Comparison of ENCODE assay signal across 23 cellular contexts in the genomic region with DNA sequence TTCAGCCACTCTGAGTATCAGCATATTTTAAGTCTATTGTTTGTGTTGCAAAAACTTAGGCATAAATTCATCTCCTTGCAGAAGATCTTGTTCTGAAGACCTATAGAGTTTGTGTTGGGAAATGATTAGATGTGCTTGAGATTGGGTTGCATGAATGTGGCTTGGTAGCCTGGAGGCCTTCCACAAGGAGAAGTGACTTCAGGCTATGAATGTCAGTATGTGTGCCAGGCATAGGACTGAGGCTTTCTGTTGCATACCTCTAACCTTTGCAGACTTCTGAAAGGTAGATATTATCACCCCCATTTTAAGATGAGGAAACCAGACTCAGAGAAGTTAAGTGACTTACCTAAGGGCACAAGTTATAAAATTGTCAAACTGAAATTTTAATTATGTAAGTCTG.
DNase-seq lines count a peak whose midpoint lies in the region; FAIRE-seq and TF ChIP-seq lines count a peak whose summit lies in the region.
"Had no signal": no experiment of that assay in that cellular context is flagged by ENCODE, and none has a peak within 500 bp of the region (broad histone marks: within the 10 kb centered on the region; RNA-seq: fewer than 3 reads in every experiment).

No MANE protein-coding gene starts in this region.

- no peak overlapping the region for H2AK5ac ChIP-seq in trophoblast cell (ENCODE audit: low read length)

- H3K14ac ChIP-seq in trophoblast cell (ENCODE audit: low read length) = no peak overlapping the region

- no peak overlapping the region for H4K91ac ChIP-seq in trophoblast cell (ENCODE audit: low read depth, low read length)

- H4K12ac ChIP-seq in trophoblast cell (ENCODE audit: low read depth, low read length) = no peak overlapping the region

- no peak overlapping the region for H2BK5ac ChIP-seq in trophoblast cell (ENCODE audit: low read depth, low read length, poor library complexity)

- no peak overlapping the region for H3K4me2 ChIP-seq in trophoblast cell (ENCODE audit: low read length)
- H3K4me2 ChIP-seq: A549; BLaER1 treated with 17β-estradiol and CSF1 and Interleukin-3, amounts not matched to agents 10 nM and 100 nM had no signal

- H3K9me3 ChIP-seq in WERI-Rb-1 (ENCODE audit: severe bottlenecking) (no peaks in the 10 kb centered on the region), trophoblast cell (ENCODE audit: insufficient read depth, low read depth, low read length) (no peaks in the 10 kb centered on the region)
- H3K9me3 ChIP-seq: A549, Caco-2 had no signal

- no peak overlapping the region for H2AFZ ChIP-seq in trophoblast cell (ENCODE audit: insufficient read depth, low read length, poor library complexity)

- no peak for DNase-seq in D721Med (ENCODE audit: insufficient read length, low spot score)
- DNase-seq in WERI-Rb-1 = no peak
- DNase-seq in trophoblast cell = peak; percentile 63 to 90
- DNase-seq in stimulated activated naive CD4-positive, alpha-beta T cell (lab: John Stamatoyannopoulos, UW) = no peak
- DNase-seq in NCI-H1436 (lab: John Stamatoyannopoulos, UW) = no peak
- DNase-seq: AML-193; Caco-2; Calu3; CD4-positive, alpha-beta T cell; CD8-positive, alpha-beta T cell; DMS 273 treated with DMSO at 0.1 percent for 48 hours; DMS153; DMS53; DMS79; DND-41; EL; GDM1 had no signal

- no peaks in the 10 kb centered on the region for H3K79me1 ChIP-seq in trophoblast cell (ENCODE audit: low read length)

- no peak overlapping the region for H2BK120ac ChIP-seq in trophoblast cell (ENCODE audit: insufficient read depth, low read length, poor library complexity)

- no peak overlapping the region for H2BK12ac ChIP-seq in trophoblast cell (ENCODE audit: low read length)

- no peak for TF ChIP-seq CTCF in D721Med (IDR thresholded peaks at IDR 0.05; ENCODE audit: insufficient read depth, missing control alignments)
- no peak for TF ChIP-seq CTCF in WERI-Rb-1 (IDR thresholded peaks at IDR 0.05; ENCODE audit: low read depth, low read length)

- H3K79me2 ChIP-seq in trophoblast cell (ENCODE audit: control insufficient read depth, insufficient read depth, low read length, poor library complexity) = no peaks in the 10 kb centered on the region

- H3K18ac ChIP-seq in trophoblast cell (ENCODE audit: low read length) = no peak overlapping the region

- H3K27me3 ChIP-seq in WERI-Rb-1 (ENCODE audit: insufficient read depth, low read depth, severe bottlenecking) (no peaks in the 10 kb centered on the region), trophoblast cell (ENCODE audit: insufficient read depth, low read length) (no peaks in the 10 kb centered on the region)
- H3K27me3 ChIP-seq: BLaER1 treated with 17β-estradiol and CSF1 and Interleukin-3, amounts not matched to agents 10 nM and 100 nM had no signal

- no peak overlapping the region for H4K8ac ChIP-seq in trophoblast cell (ENCODE audit: low read depth, low read length)

- H3K27ac ChIP-seq in WERI-Rb-1 = peak overlapping the region; percentile 76; the same call in 1 of the 2 replicates
- H3K27ac ChIP-seq in trophoblast cell (ENCODE audit: low read depth, low read length) = no peak overlapping the region
- H3K27ac ChIP-seq: 22Rv1; A549; BLaER1 treated with 17β-estradiol and CSF1 and Interleukin-3, amounts not matched to agents 10 nM and 100 nM; C4-2B had no signal

- peak; percentile 73 for FAIRE-seq in D721Med (lab: Jason Lieb, UNC)
- FAIRE-seq: A549, GM12891, GM19239 had no signal

- no peak overlapping the region for H3K9ac ChIP-seq in trophoblast cell (ENCODE audit: low read length)
- H3K9ac ChIP-seq: BLaER1 treated with 17β-estradiol and CSF1 and Interleukin-3, amounts not matched to agents 10 nM and 100 nM had no signal

- no peak overlapping the region for H3K4ac ChIP-seq in trophoblast cell (ENCODE audit: low read depth, low read length)

- H3K23ac ChIP-seq in trophoblast cell (ENCODE audit: low read length) = no peak overlapping the region

- H3K4me1 ChIP-seq in trophoblast cell (ENCODE audit: control insufficient read depth in 1 of 2, insufficient read depth in 2 of 2, low read length in 2 of 2) = peaks cover 0 to 2% of the 10 kb centered on the region in 2 experiments
- H3K4me1 ChIP-seq: A549; BLaER1 treated with 17β-estradiol and CSF1 and Interleukin-3, amounts not matched to agents 10 nM and 100 nM; Caco-2 had no signal

- no peaks in the 10 kb centered on the region for H3K36me3 ChIP-seq in WERI-Rb-1
- H3K36me3 ChIP-seq in trophoblast cell (ENCODE audit: control insufficient read depth in 1 of 2, insufficient read depth in 2 of 2, low read length in 2 of 2) = peaks cover 0 to 2% of the 10 kb centered on the region in 2 experiments
- H3K36me3 ChIP-seq: BLaER1 treated with 17β-estradiol and CSF1 and Interleukin-3, amounts not matched to agents 10 nM and 100 nM had no signal

- no peak overlapping the region for H3K4me3 ChIP-seq in WERI-Rb-1 (ENCODE audit: low read depth, low read length)
- no peak overlapping the region for H3K4me3 ChIP-seq in trophoblast cell (ENCODE audit: low read depth, low read length)
- H3K4me3 ChIP-seq: A549; BLaER1 treated with 17β-estradiol and CSF1 and Interleukin-3, amounts not matched to agents 10 nM and 100 nM had no signal

Comparison
In these comparisons a context has a peak if more than half of its experiments do, and no peak if none do; other contexts are left out.
1. DNase-seq: peak in trophoblast cell (2 of 2); none in D721Med (single experiment), WERI-Rb-1 (single experiment), stimulated activated naive CD4-positive, alpha-beta T cell (0 of 6) and NCI-H1436 (single experiment).